ENCODE assay signal across 8 cellular contexts in genomic region chr19:50639121-50640112, GRCh38. TPM values are rescaled to one million over a fixed set of nuclear protein-coding genes. Genes with fewer than 3 reads are reported as not detected.
DNase-seq lines count a peak whose midpoint lies in the region; ATAC-seq and TF ChIP-seq lines count a peak whose summit lies in the region.

TSS of gene SYT3 (minus strand) at chr19:50639881. CDS start at chr19:50637411, 2,470 bp downstream.

- H2BK20ac ChIP-seq in H9 (ENCODE audit: low read depth, low read length, poor library complexity, severe bottlenecking): no peak within 1 kb of the TSS

- H2AK5ac ChIP-seq in H9 (ENCODE audit: insufficient read length, low read length): no peak within 1 kb of the TSS

- no peak within 1 kb of the TSS for H4K5ac ChIP-seq in H9 (ENCODE audit: insufficient read length, low read depth, low read length)

- H3K9me3 Mint-ChIP-seq in H9: peaks cover 19% of the 10 kb centered on the region in 2 experiments
- H3K9me3 Mint-ChIP-seq in effector memory CD8-positive, alpha-beta T cell: no peaks in the 10 kb centered on the region

- no peak within 1 kb of the TSS for H2BK120ac ChIP-seq in H9 (ENCODE audit: low read depth, low read length, poor library complexity, severe bottlenecking)

- peaks cover 8% of the 10 kb centered on the region for H3K9me3 ChIP-seq in AG04450 (ENCODE audit: control insufficient read depth, insufficient read depth, low read length)
- peaks cover 9% of the 10 kb centered on the region for H3K9me3 ChIP-seq in H9 (ENCODE audit: control insufficient read depth, low read depth, low read length)

- H3K9ac ChIP-seq in H9 (ENCODE audit: extremely low read depth, insufficient read length, low read length): peak within 1 kb of the TSS; percentile 33

- H3K14ac ChIP-seq in H9 (ENCODE audit: insufficient read depth, low read length): peak within 1 kb of the TSS; percentile 64; the same call in 1 of the 2 replicates

- H3K27me3 Mint-ChIP-seq in H9 (ENCODE audit: low read depth): peaks cover 47% of the 10 kb centered on the region
- H3K27me3 Mint-ChIP-seq in effector memory CD8-positive, alpha-beta T cell: peaks cover 31 to 43% of the 10 kb centered on the region in 2 donors

- CTCF ChIA-PET in AG04450 (lab: Charles Lee): no interaction called here

- no peaks in the 10 kb centered on the region for H3K79me2 ChIP-seq in H9 (ENCODE audit: insufficient read depth, low read length)

- no peak within 1 kb of the TSS for H3K27ac Mint-ChIP-seq in H9
- no peak within 1 kb of the TSS for H3K27ac Mint-ChIP-seq in effector memory CD8-positive, alpha-beta T cell

- H3K4ac ChIP-seq in H9 (ENCODE audit: low read depth, low read length): no peak within 1 kb of the TSS

- peaks cover 5 to 22% (median 16%) of the 10 kb centered on the region in 3 experiments; a peak in 6 of 7 replicates for H3K36me3 Mint-ChIP-seq in H9 (ENCODE audit: insufficient read depth in 1 of 3, low read depth in 3 of 3)
- peaks cover 3% of the 10 kb centered on the region for H3K36me3 Mint-ChIP-seq in effector memory CD8-positive, alpha-beta T cell (ENCODE audit: insufficient read depth)

- H2BK5ac ChIP-seq in H9 (ENCODE audit: insufficient read length, low read length): no peak within 1 kb of the TSS

- H2AFZ ChIP-seq in H9 (ENCODE audit: low read length): no peak within 1 kb of the TSS

- H3K4me2 ChIP-seq in H9 (ENCODE audit: insufficient read depth, insufficient read length, low read length): peak within 1 kb of the TSS; percentile 50

- H2BK15ac ChIP-seq in H9 (ENCODE audit: low read depth, low read length): no peak within 1 kb of the TSS

- no peak within 1 kb of the TSS for H3K23ac ChIP-seq in H9 (ENCODE audit: insufficient read length, low read depth, low read length)

- no peak within 1 kb of the TSS for H4K8ac ChIP-seq in H9 (replicated peaks; ENCODE audit: insufficient read length, low read depth, low read length)

- H3K79me1 ChIP-seq in H9 (ENCODE audit: insufficient read depth, low read depth, low read length, poor library complexity, severe bottlenecking): no peaks in the 10 kb centered on the region

- no peak for TF ChIP-seq CTCF in AG04450 (IDR thresholded peaks at IDR 0.05; ENCODE audit: low read depth, low read length)
- no peak for TF ChIP-seq CTCF in H9 (conservative IDR thresholded peaks at IDR 0.05)
- TF ChIP-seq CTCF in WI38 (IDR thresholded peaks at IDR 0.05; ENCODE audit: low read depth, low read length): no peak

- no peaks in the 10 kb centered on the region for H3K4me1 ChIP-seq in H9 (ENCODE audit: insufficient read depth, low read length)

- ATAC-seq in effector memory CD8-positive, alpha-beta T cell (replicated peaks): peak; percentile 41
- no peak for ATAC-seq in GM18505 (IDR thresholded peaks at IDR 0.05; ENCODE audit: unreplicated experiment)

- TF ChIP-seq POLR2A in GM18505 (IDR thresholded peaks at IDR 0.05; ENCODE audit: borderline replicate concordance, extremely low read depth, insufficient read depth, insufficient read length): no peak

- H3K27ac ChIP-seq in AG04450 (ENCODE audit: low read depth, low read length) (no peak within 1 kb of the TSS), H9 (ENCODE audit: insufficient read length, low read depth, low read length) (no peak within 1 kb of the TSS), substantia nigra (ENCODE audit: low read depth, low read length, poor library complexity, severe bottlenecking) (no peak within 1 kb of the TSS)

- POLR2A ChIA-PET in AG04450 (lab: Yijun Ruan, JAX): no interaction called here

- H3K4me3 ChIP-seq in AG04450 (ENCODE audit: low read depth, low read length) (peak within 1 kb of the TSS; percentile 50), WI38 (ENCODE audit: low read depth, low read length) (peak within 1 kb of the TSS; percentile 39)

- H3K27me3 ChIP-seq in AG04450 (ENCODE audit: control insufficient read depth, insufficient read depth, low read length) (peaks cover 27% of the 10 kb centered on the region), H9 (ENCODE audit: insufficient read depth, low read length) (peaks cover 10% of the 10 kb centered on the region)

- no peak within 1 kb of the TSS for H3T11ph ChIP-seq in H9 (ENCODE audit: low read length)

- no peak within 1 kb of the TSS for H4K91ac ChIP-seq in H9 (ENCODE audit: insufficient read length, low read depth, low read length)

- H3K4me3 Mint-ChIP-seq in H9: peak within 1 kb of the TSS; percentile 77 to 92
- peak within 1 kb of the TSS; percentile 21 to 34 for H3K4me3 Mint-ChIP-seq in effector memory CD8-positive, alpha-beta T cell

- H4K20me1 ChIP-seq in H9 (ENCODE audit: control insufficient read depth, insufficient read depth, insufficient read length): no peaks in the 10 kb centered on the region

- H3K4me1 Mint-ChIP-seq in H9: peaks cover 8 to 14% of the 10 kb centered on the region in 2 experiments
- H3K4me1 Mint-ChIP-seq in effector memory CD8-positive, alpha-beta T cell (ENCODE audit: low read depth in 2 of 2): peaks cover 3 to 7% of the 10 kb centered on the region in 2 donors

- peaks cover 7% of the 10 kb centered on the region for H3K23me2 ChIP-seq in H9 (ENCODE audit: insufficient read length, low read depth, low read length, poor library complexity, severe bottlenecking)

- H3K56ac ChIP-seq in H9 (ENCODE audit: insufficient read length, low read depth, low read length): no peak within 1 kb of the TSS

- H3K18ac ChIP-seq in H9 (ENCODE audit: insufficient read length, low read depth, low read length): no peak within 1 kb of the TSS

- DNase-seq in AG04450 (ENCODE audit: low read depth, low spot score): no peak
- peak; percentile 78 for DNase-seq in H9
- DNase-seq in effector memory CD8-positive, alpha-beta T cell: no peak
- peak; percentile 76 for DNase-seq in midbrain (lab: John Stamatoyannopoulos, UW)
- DNase-seq in substantia nigra (lab: John Stamatoyannopoulos, UW): peak in 42 of 49 donors; percentile 2 to 87 (median 56)
- DNase-seq in SHP77 treated with DMSO at 0.1 percent for 48 hours (lab: John Stamatoyannopoulos, UW): no peak

- H2BK12ac ChIP-seq in H9 (ENCODE audit: insufficient read length, low read depth, low read length): no peak within 1 kb of the TSS

- WGBS in H9 (ENCODE audit: extremely low coverage, insufficient read length, low lambda C conversion rate): no CpG with 5 or more reads among the region's 76 CpGs

RNA-seq across cellular contexts. Expression of gene SYT3, which starts in this region (rescaled TPM):
- polyA plus RNA-seq in AG04450 (2011; rRNA removed): 0.02 and 0.05 TPM in 2 replicates
- not detected in 2 replicates for polyA minus RNA-seq in AG04450 (2011; rRNA and poly(A)+ RNA removed)
- 2.8 and 3.1 TPM in 2 replicates for total RNA-seq in H9 (2021)

Comparison
In these comparisons a context has a peak if more than half of its experiments do, and no peak if none do; other contexts are left out.
1. DNase-seq: peak in H9 (single experiment), midbrain (single experiment) and substantia nigra (42 of 49); none in AG04450 (single experiment), effector memory CD8-positive, alpha-beta T cell (0 of 3) and SHP77 treated with DMSO at 0.1 percent for 48 hours (single experiment).